8 cellular contexts compared by ENCODE assay signal in genomic region chr10:102055647-102056419, GRCh38. TPM values are rescaled to one million over a fixed set of nuclear protein-coding genes. Genes with fewer than 3 reads are reported as not detected.
DNase-seq lines count a peak whose midpoint lies in the region; ATAC-seq, FAIRE-seq and TF ChIP-seq lines count a peak whose summit lies in the region.

ARMH3 (minus strand) TSS chr10:102056173; CDS start chr10:102040114, 16,059 bp downstream.

- peak in 1 of 4 experiments; percentile 18 for TF ChIP-seq CTCF in prostate gland (IDR thresholded peaks at IDR 0.05)

- H3K27ac Mint-ChIP-seq in T-helper 1 cell treated with Interleukin-12 subunit alpha and Interleukin-12 subunit beta and Interleukin-4 antibody, amounts not matched to agents 30 μg/mL and 1 μg/mL, for 36 hours: peak within 1 kb of the TSS; percentile 97

- H3K4me3 Mint-ChIP-seq in T-helper 1 cell treated with Interleukin-12 subunit alpha and Interleukin-12 subunit beta and Interleukin-4 antibody, amounts not matched to agents 30 μg/mL and 1 μg/mL, for 36 hours: peak within 1 kb of the TSS; percentile 91

- H3K4me1 Mint-ChIP-seq in T-helper 1 cell treated with Interleukin-12 subunit alpha and Interleukin-12 subunit beta and Interleukin-4 antibody, amounts not matched to agents 30 μg/mL and 1 μg/mL, for 36 hours (ENCODE audit: low read depth): peaks cover 21% of the 10 kb centered on the region

- DNase-seq in GM12892 (ENCODE audit: insufficient read length) (peak; percentile 99), NCI-H146 (lab: John Stamatoyannopoulos, UW) (peak; percentile 98), amniotic stem cell (lab: John Stamatoyannopoulos, UW) (peak; percentile 93), left ventricle myocardium superior (peak; percentile 95), prostate gland (ENCODE audit: low spot score) (peak; percentile 91)

- H3K9me3 ChIP-seq in prostate gland: no peaks in the 10 kb centered on the region

- H3K4me3 ChIP-seq in prostate gland (peak within 1 kb of the TSS; percentile 82 to 90), urinary bladder (ENCODE audit: low read depth, low read length) (peak within 1 kb of the TSS; percentile 86)

- TF ChIP-seq POLR2A in GM12892 (IDR thresholded peaks at IDR 0.05; ENCODE audit: low read depth, low read length) (peak; percentile 73; the same call in 1 of the 2 replicates), prostate gland (IDR thresholded peaks at IDR 0.05) (peak; percentile 50)

- H3K36me3 Mint-ChIP-seq in T-helper 1 cell treated with Interleukin-12 subunit alpha and Interleukin-12 subunit beta and Interleukin-4 antibody, amounts not matched to agents 30 μg/mL and 1 μg/mL, for 36 hours (ENCODE audit: low read depth): peaks cover 5% of the 10 kb centered on the region

- ATAC-seq in HG02840 (IDR thresholded peaks at IDR 0.05; ENCODE audit: low FRiP score, unreplicated experiment) (peak; percentile 92), left ventricle myocardium superior (peak; percentile 98)

- H3K9me3 Mint-ChIP-seq in T-helper 1 cell treated with Interleukin-12 subunit alpha and Interleukin-12 subunit beta and Interleukin-4 antibody, amounts not matched to agents 30 μg/mL and 1 μg/mL, for 36 hours: no peaks in the 10 kb centered on the region

- H3K36me3 ChIP-seq in prostate gland (no peaks in the 10 kb centered on the region), urinary bladder (ENCODE audit: insufficient read depth) (no peaks in the 10 kb centered on the region)

- H3K27me3 ChIP-seq in prostate gland (replicated peaks; ENCODE audit: insufficient read depth): no peaks in the 10 kb centered on the region

- FAIRE-seq in GM12892 (lab: Jason Lieb, UNC): peak; percentile 99

- H3K27ac ChIP-seq in prostate gland: peak within 1 kb of the TSS; percentile 86 to 94
- peak within 1 kb of the TSS; percentile 93 for H3K27ac ChIP-seq in urinary bladder (ENCODE audit: low read depth)

- 1% methylated on average over 79 of the region's 79 CpGs for WGBS in prostate gland
- WGBS in urinary bladder: under 1% methylated on average over 79 of the region's 79 CpGs

- no peaks in the 10 kb centered on the region for H3K27me3 Mint-ChIP-seq in T-helper 1 cell treated with Interleukin-12 subunit alpha and Interleukin-12 subunit beta and Interleukin-4 antibody, amounts not matched to agents 30 μg/mL and 1 μg/mL, for 36 hours (ENCODE audit: low read depth)

- no peaks in the 10 kb centered on the region for H3K4me1 ChIP-seq in prostate gland (replicated peaks)
- no peaks in the 10 kb centered on the region for H3K4me1 ChIP-seq in urinary bladder (ENCODE audit: insufficient read depth)

- intact Hi-C loops in left ventricle myocardium superior (cut with micrococcal nuclease) (no loop called here), prostate gland (cut with DNase I) (no loop called here)

RNA-seq across cellular contexts. Expression of gene ARMH3, which starts in this region (rescaled TPM):
- 16.4 TPM for polyA plus RNA-seq in GM12892 (2012; ENCODE audit: missing spikeins)
- total RNA-seq in left ventricle myocardium superior: 49.0 TPM
- 10 to 100 TPM; 15.1 to 20.5 TPM for total RNA-seq in prostate gland
- 13.4 TPM for total RNA-seq in urinary bladder
- polyA plus RNA-seq in urinary bladder: 23.0 TPM

Comparison
In these comparisons a context has a peak if more than half of its experiments do, and no peak if none do; other contexts are left out.
1. Peak in every context shown above with its lines: DNase-seq, ATAC-seq, H3K4me3 ChIP-seq and H3K27ac ChIP-seq.